14 cellular contexts compared by ENCODE assay signal in the genomic region with DNA sequence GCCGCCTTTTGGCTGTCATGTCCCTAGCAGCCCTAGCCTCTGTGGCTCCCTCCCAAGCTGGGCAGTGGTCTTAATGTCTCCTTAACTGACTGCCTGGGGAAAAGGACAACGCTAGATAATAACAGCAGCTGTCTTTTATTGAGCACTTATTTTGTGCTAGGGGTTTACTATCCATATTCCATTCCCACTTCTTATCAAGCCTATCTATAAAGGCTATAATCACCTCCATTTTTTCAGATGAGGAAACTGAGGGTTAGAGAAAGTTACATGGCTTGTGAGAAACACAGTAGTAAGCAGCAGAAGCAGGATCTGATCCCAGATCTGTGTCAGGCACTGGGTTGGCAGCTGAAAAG. TPM values are rescaled to one million over a fixed set of nuclear protein-coding genes. Genes with fewer than 3 reads are reported as not detected.
DNase-seq lines count a peak whose midpoint lies in the region; TF ChIP-seq lines count a peak whose summit lies in the region.
"Had no signal": no experiment of that assay in that cellular context is flagged by ENCODE, and none has a peak within 500 bp of the region (broad histone marks: within the 10 kb centered on the region; RNA-seq: fewer than 3 reads in every experiment).

No MANE protein-coding gene starts in this region.

- H3K9me3 ChIP-seq in Karpas-422 (ENCODE audit: low read length) (no peaks in the 10 kb centered on the region), colonic mucosa (no peaks in the 10 kb centered on the region), mesenchymal stem cell (ENCODE audit: control insufficient read depth, low read length) (no peaks in the 10 kb centered on the region)

- peaks cover 100% of the 10 kb centered on the region for H3K4me1 ChIP-seq in Karpas-422 (ENCODE audit: low read length)
- H3K4me1 ChIP-seq in colonic mucosa = peaks cover 22% of the 10 kb centered on the region
- H3K4me1 ChIP-seq in mesenchymal stem cell (ENCODE audit: control insufficient read depth, insufficient read depth, low read depth, low read length) = peaks cover 74% of the 10 kb centered on the region

- H3K23ac ChIP-seq in mesenchymal stem cell (ENCODE audit: low read length in 2 of 2) = no peak overlapping the region

- no peak overlapping the region for H3K4ac ChIP-seq in mesenchymal stem cell (ENCODE audit: low read depth in 1 of 2, low read length in 2 of 2)

- peak overlapping the region; percentile 79 for H3K4me3 Mint-ChIP-seq in T-helper 2 cell treated with Interferon-gamma antibody and Interleukin-4, amounts not matched to agents 5 μg/mL and 100 μg/mL, for 36 hours

- no peak overlapping the region for H2AK5ac ChIP-seq in mesenchymal stem cell (ENCODE audit: low read length, severe bottlenecking)

- no peak overlapping the region for H2BK12ac ChIP-seq in mesenchymal stem cell (ENCODE audit: low read length in 2 of 2)

- no peaks in the 10 kb centered on the region for H4K20me1 ChIP-seq in Karpas-422 (ENCODE audit: insufficient read depth, low read depth, low read length)

- no peak overlapping the region for H3K4me3 ChIP-seq in Karpas-422 (ENCODE audit: low read length)
- H3K4me3 ChIP-seq in colonic mucosa = no peak overlapping the region
- no peak overlapping the region for H3K4me3 ChIP-seq in skin epidermis
- no peak overlapping the region for H3K4me3 ChIP-seq in mesenchymal stem cell (ENCODE audit: insufficient read depth in 1 of 2, low read depth in 1 of 2, low read length in 2 of 2)

- peaks cover 3% of the 10 kb centered on the region; the same call in 1 of the 2 replicates for H3K79me2 ChIP-seq in Karpas-422 (ENCODE audit: low read length)

- no peak overlapping the region for H2BK15ac ChIP-seq in mesenchymal stem cell (ENCODE audit: low read depth, poor library complexity, severe bottlenecking)

- no peak for DNase-seq in T-helper 2 cell treated with Interferon-gamma antibody and Interleukin-4, amounts not matched to agents 5 μg/mL and 100 μg/mL, for 36 hours (ENCODE audit: low spot score)
- DNase-seq in T-helper 2 cell (no peak), Karpas-422 (no peak), colonic mucosa (no peak), iPS-NIHi7 (ENCODE audit: extremely low spot score) (no peak), mesenchymal stem cell (no peak), midbrain (lab: John Stamatoyannopoulos, UW) (no peak)
- DNase-seq: hypothalamus, NCI-H2029 treated with DMSO at 0.1 percent for 48 hours had no signal

- peaks cover 39% of the 10 kb centered on the region for H3K36me3 Mint-ChIP-seq in T-helper 2 cell treated with Interferon-gamma antibody and Interleukin-4, amounts not matched to agents 5 μg/mL and 100 μg/mL, for 36 hours (ENCODE audit: low read depth)

- intact Hi-C loops in colonic mucosa (cut with DNase I) = no loop called here

- H2BK120ac ChIP-seq in mesenchymal stem cell (ENCODE audit: low read depth, low read length) = no peak overlapping the region

- H3K27me3 ChIP-seq in Karpas-422 (ENCODE audit: low read length) (no peaks in the 10 kb centered on the region), colonic mucosa (no peaks in the 10 kb centered on the region), mesenchymal stem cell (ENCODE audit: control insufficient read depth in 1 of 2, insufficient read depth in 1 of 2, low read length in 2 of 2) (no peaks in the 10 kb centered on the region)

- H3K14ac ChIP-seq in mesenchymal stem cell (ENCODE audit: low read length in 2 of 2) = no peak overlapping the region

- H3K27ac ChIP-seq in Karpas-422 (ENCODE audit: low read length) (peak overlapping the region; percentile 98), colonic mucosa (peak overlapping the region; percentile 67), skin epidermis (peak overlapping the region in 17 of 21 experiments; percentile 54 to 98 (median 88)), mesenchymal stem cell (ENCODE audit: low read length, poor library complexity, severe bottlenecking) (no peak overlapping the region)

- no peak overlapping the region for H3K18ac ChIP-seq in mesenchymal stem cell (ENCODE audit: low read depth in 1 of 2, low read length in 2 of 2)

- H3K9me2 ChIP-seq in Karpas-422 (replicated peaks; ENCODE audit: insufficient read depth, low read length) = no peaks in the 10 kb centered on the region

- no peaks in the 10 kb centered on the region for H3K9me3 Mint-ChIP-seq in T-helper 2 cell treated with Interferon-gamma antibody and Interleukin-4, amounts not matched to agents 5 μg/mL and 100 μg/mL, for 36 hours

- H4K8ac ChIP-seq in mesenchymal stem cell (ENCODE audit: low read length) = no peak overlapping the region

- peaks cover 15% of the 10 kb centered on the region for H3K79me1 ChIP-seq in mesenchymal stem cell (replicated peaks; ENCODE audit: low read length, poor library complexity, severe bottlenecking)

- peak overlapping the region; percentile 9 for H3K9ac ChIP-seq in Karpas-422 (ENCODE audit: low read length)
- no peak overlapping the region for H3K9ac ChIP-seq in colonic mucosa (ENCODE audit: low read depth in 2 of 2, low read length in 2 of 2)
- no peak overlapping the region for H3K9ac ChIP-seq in mesenchymal stem cell (ENCODE audit: low read length)

- no peak overlapping the region for H2AFZ ChIP-seq in Karpas-422 (ENCODE audit: low read length)
- no peak overlapping the region for H2AFZ ChIP-seq in mesenchymal stem cell (ENCODE audit: low read depth, low read length)

- H2BK5ac ChIP-seq in mesenchymal stem cell (ENCODE audit: low read depth, low read length, poor library complexity, severe bottlenecking) = no peak overlapping the region

- H3K27ac Mint-ChIP-seq in T-helper 2 cell treated with Interferon-gamma antibody and Interleukin-4, amounts not matched to agents 5 μg/mL and 100 μg/mL, for 36 hours = peak overlapping the region; percentile 97

- 62% methylated on average over 2 of the region's 2 CpGs for WGBS in mesenchymal stem cell

- H4K91ac ChIP-seq in mesenchymal stem cell (ENCODE audit: low read length) = no peak overlapping the region

- H3K4me1 Mint-ChIP-seq in T-helper 2 cell treated with Interferon-gamma antibody and Interleukin-4, amounts not matched to agents 5 μg/mL and 100 μg/mL, for 36 hours (ENCODE audit: low read depth) = peaks cover 88% of the 10 kb centered on the region

- peak overlapping the region; percentile 83 for H3K4me2 ChIP-seq in Karpas-422 (ENCODE audit: low read depth, low read length, poor library complexity, severe bottlenecking)
- no peak overlapping the region for H3K4me2 ChIP-seq in mesenchymal stem cell (ENCODE audit: low read length, poor library complexity, severe bottlenecking)

- H3K27me3 Mint-ChIP-seq in T-helper 2 cell treated with Interferon-gamma antibody and Interleukin-4, amounts not matched to agents 5 μg/mL and 100 μg/mL, for 36 hours (ENCODE audit: low read depth) = no peaks in the 10 kb centered on the region

- TF ChIP-seq CTCF in colonic mucosa (IDR thresholded peaks at IDR 0.05) = no peak

- H3K36me3 ChIP-seq in Karpas-422 (ENCODE audit: insufficient read depth, low read length) (peaks cover 3% of the 10 kb centered on the region), colonic mucosa (peaks cover 7% of the 10 kb centered on the region), mesenchymal stem cell (ENCODE audit: control insufficient read depth in 1 of 2, insufficient read depth in 2 of 2, low read depth in 1 of 2, low read length in 2 of 2) (peaks cover 22 to 29% of the 10 kb centered on the region in 2 experiments)

RNA-seq across cellular contexts. Expression of a gene that starts 6.2 kb away (rescaled TPM):
- total RNA-seq in Karpas-422 (2014; rRNA removed; shearing (Covaris generic); ENCODE audit: low replicate concordance) = 108 and 143 TPM in 2 replicates
- total RNA-seq in colonic mucosa = 100 to 1,000 TPM; 361 to 478 TPM
- 416 TPM for polyA plus RNA-seq in mesenchymal stem cell (2013, experiment 1 of 2)
- polyA plus RNA-seq in mesenchymal stem cell (2013, experiment 2 of 2) = 422 TPM

RNA-seq across cellular contexts. Expression of a gene that starts 20.4 kb away (rescaled TPM):
- 20.7 and 56.0 TPM in 2 replicates for total RNA-seq in Karpas-422 (2014; rRNA removed; shearing (Covaris generic); ENCODE audit: low replicate concordance)
- total RNA-seq in colonic mucosa = 10 to 100 TPM in 1 of 2 donors, 1 to 10 TPM in 1; 8.7 to 25.7 TPM
- polyA plus RNA-seq in mesenchymal stem cell (2013, experiment 1 of 2) = 8.0 TPM
- polyA plus RNA-seq in mesenchymal stem cell (2013, experiment 2 of 2) = 8.1 TPM

RNA-seq across cellular contexts. Expression of a gene that starts 31.7 kb away (rescaled TPM):
- 614 and 735 TPM in 2 replicates for total RNA-seq in Karpas-422 (2014; rRNA removed; shearing (Covaris generic); ENCODE audit: low replicate concordance)
- total RNA-seq in colonic mucosa = 10 to 100 TPM in 1 of 2 donors, 1 to 10 TPM in 1; 9.4 to 13.1 TPM
- 0.26 TPM for polyA plus RNA-seq in mesenchymal stem cell (2013, experiment 1 of 2)
- not detected for polyA plus RNA-seq in mesenchymal stem cell (2013, experiment 2 of 2)
- total RNA-seq: A172, astrocyte, pulmonary artery endothelial cell, temporal lobe had no signal

RNA-seq across cellular contexts. Expression of a gene that starts 52.0 kb away (rescaled TPM):
- 23.8 and 31.5 TPM in 2 replicates for total RNA-seq in Karpas-422 (2014; rRNA removed; shearing (Covaris generic); ENCODE audit: low replicate concordance)
- 10 to 100 TPM; 10.7 to 18.8 TPM for total RNA-seq in colonic mucosa
- 5.2 TPM for polyA plus RNA-seq in mesenchymal stem cell (2013, experiment 1 of 2)
- 5.4 TPM for polyA plus RNA-seq in mesenchymal stem cell (2013, experiment 2 of 2)

Comparison
In these comparisons a context has a peak if more than half of its experiments do, and no peak if none do; other contexts are left out.
1. RNA of a gene that starts 31.7 kb away (total RNA-seq): 614 to 735 TPM in Karpas-422; 9.4 to 13.1 TPM in colonic mucosa; every median in the first group is over 10 times any median in the second.